Comparison of ENCODE assay signal across 26 cellular contexts in the genomic region with DNA sequence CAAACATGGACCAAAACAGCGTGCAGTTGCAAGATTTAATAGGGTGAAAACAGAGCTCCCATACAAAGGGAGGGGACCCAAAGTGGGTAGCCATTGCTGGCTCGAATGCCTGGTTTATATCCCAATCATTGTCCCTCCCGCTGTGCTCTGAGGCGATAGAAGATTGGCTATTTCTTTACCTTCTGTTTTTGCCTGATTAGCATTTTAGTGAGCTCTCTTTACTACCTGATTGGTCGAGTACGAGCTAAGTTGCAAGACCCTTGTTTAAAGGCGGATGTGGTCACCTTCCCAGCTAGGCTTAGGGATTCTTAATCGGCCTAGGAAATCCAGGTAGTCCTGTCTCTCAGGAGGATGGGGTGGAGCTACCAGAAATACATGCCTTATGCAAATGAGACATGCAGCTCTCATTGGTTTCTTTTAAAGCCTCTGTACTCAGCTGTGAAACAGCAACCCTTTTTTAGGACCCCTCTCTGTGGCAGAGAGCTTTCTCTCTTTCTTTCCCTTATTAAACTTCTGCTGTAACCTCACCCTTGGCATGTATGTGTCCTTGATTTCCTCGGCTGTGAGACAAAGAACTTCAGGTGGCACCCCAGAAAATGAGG.
"Had no signal": no experiment of that assay in that cellular context is flagged by ENCODE, and none has a peak within 500 bp of the region (broad histone marks: within the 10 kb centered on the region; RNA-seq: fewer than 3 reads in every experiment).

No MANE protein-coding gene starts in this region.

- DNase-seq: stimulated activated CD4-positive, alpha-beta T cell treated with anti-CD3 and anti-CD28 coated beads, Interleukin-2, amount 100 ng/mL, for 48 hours; stimulated activated CD4-positive, alpha-beta T cell treated with anti-CD3 and anti-CD28 coated beads, Interleukin-4, amount 100 ng/mL, for 1 hour; stimulated activated CD4-positive, alpha-beta T cell treated with anti-CD3 and anti-CD28 coated beads, Interleukin-4, amount 100 ng/mL, for 24 hours; stimulated activated CD4-positive, alpha-beta T cell treated with anti-CD3 and anti-CD28 coated beads, Interleukin-4, amount 100 ng/mL, for 4 hours; stimulated activated CD8-positive, alpha-beta memory T cell treated with anti-CD3 and anti-CD28 coated beads, Interleukin-4, amount 100 ng/mL, for 48 hours; stimulated activated naive B cell treated with anti-CD40 and anti-IgM and Interleukin-4, amounts not matched to agents 10 μg/mL and 1 μg/mL and 100 μg/mL, for 72 hours; stimulated activated naive CD4-positive, alpha-beta T cell; stimulated activated naive CD4-positive, alpha-beta T cell treated with Interleukin-2 at 50 U/mL for 16 hours; stimulated activated naive CD8-positive, alpha-beta T cell treated with anti-CD3 and anti-CD28 coated beads, Interleukin-15, amount 100 ng/mL, for 72 hours; stimulated activated naive CD8-positive, alpha-beta T cell treated with anti-CD3 and anti-CD28 coated beads, Interleukin-15, Interleukin-2, amounts not matched to agents 100 U/mL and 50 U/mL, for 24 hours; stomach; substantia nigra; testis; thyroid gland; tibial artery; transverse colon; upper lobe of right lung; uterus had no signal

- H3K4me3 ChIP-seq: stomach, suprapubic skin, testis, thoracic aorta, thyroid gland, tibial artery, tibial nerve, transverse colon, upper lobe of left lung, upper lobe of right lung, uterus, vagina had no signal

- H3K36me3 ChIP-seq: stomach, suprapubic skin, thoracic aorta, thyroid gland, tibial artery, tibial nerve, transverse colon, upper lobe of left lung, upper lobe of right lung, uterus, vagina had no signal

- H3K27ac ChIP-seq: stomach, suprapubic skin, testis, thoracic aorta, thyroid gland, tibial artery, tibial nerve, transverse colon, upper lobe of left lung, upper lobe of right lung, uterus, vagina had no signal

- H3K9me3 ChIP-seq: testis, thoracic aorta, thyroid gland, transverse colon, upper lobe of right lung, uterus, vagina had no signal

- H3K27me3 ChIP-seq: stomach, suprapubic skin, testis, thyroid gland, tibial artery, tibial nerve, transverse colon, upper lobe of left lung, upper lobe of right lung, uterus, vagina had no signal

- ATAC-seq: stimulated activated effector memory CD8-positive, alpha-beta T cell treated with anti-CD3 and anti-CD28 coated beads, Interleukin-12 subunit alpha, Interleukin-12 subunit beta, amount 100 ng/mL, for 72 hours; stimulated activated memory B cell treated with anti-CD40 and anti-IgM and Interleukin-4, amounts not matched to agents 10 μg/mL and 1 μg/mL and 100 μg/mL, for 72 hours; stimulated activated naive B cell treated with anti-CD40 and anti-IgM and Interleukin-4, amounts not matched to agents 10 μg/mL and 1 μg/mL and 100 μg/mL, for 72 hours; stimulated activated naive CD8-positive, alpha-beta T cell treated with anti-CD3 and anti-CD28 coated beads, Interleukin-15, amount 100 ng/mL, for 72 hours; stimulated activated naive CD8-positive, alpha-beta T cell treated with anti-CD3 and anti-CD28 coated beads, Interleukin-15, Interleukin-2, amounts not matched to agents 100 U/mL and 50 U/mL, for 24 hours; upper lobe of right lung had no signal

- FAIRE-seq: urothelium cell line had no signal

- H3K4me1 ChIP-seq: stomach, testis, thyroid gland, tibial artery, tibial nerve, transverse colon, upper lobe of right lung, uterus, vagina had no signal
